ENCODE assay signal across 1 cellular context in the genomic region with DNA sequence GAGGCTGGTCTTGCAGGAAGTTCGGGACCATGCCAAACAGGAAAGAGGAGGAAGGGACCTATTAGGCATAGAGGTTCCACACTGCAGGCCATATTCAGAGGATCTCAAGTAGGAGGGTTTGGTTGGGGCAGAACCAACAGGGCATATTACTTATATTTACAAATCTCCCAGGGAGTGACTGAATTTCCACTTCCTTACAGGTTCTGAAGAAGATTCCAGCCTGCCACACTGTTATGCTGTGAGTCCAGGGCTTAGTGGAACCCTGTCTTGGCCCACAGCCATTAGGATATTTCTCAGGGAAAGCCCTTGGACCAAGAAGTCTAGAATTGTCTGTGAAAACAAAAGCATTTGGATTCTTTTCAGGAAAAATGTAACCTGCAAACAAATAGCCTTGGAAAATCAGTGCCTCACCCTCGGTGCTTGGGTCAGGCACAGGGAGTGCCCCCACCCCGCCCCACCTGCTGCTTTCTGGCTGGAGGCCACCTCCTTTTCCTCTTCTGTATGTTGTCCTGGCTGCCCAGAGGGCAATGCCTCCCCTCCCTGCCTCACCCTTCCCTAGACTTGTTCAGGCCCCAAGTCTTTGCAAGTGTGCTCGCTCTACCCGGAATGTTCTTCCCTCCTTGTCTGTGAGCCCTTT.
TF ChIP-seq lines count a peak whose summit lies in the region.

No MANE protein-coding gene starts in this region.

TF ChIP-seq in IMR-90, 13 proteins besides CTCF, POLR2A, EP300 and RAD21:
- TF ChIP-seq RFX5 (IDR thresholded peaks at IDR 0.05; ENCODE audit: low read depth, low read length) (no peak), FOS (IDR thresholded peaks at IDR 0.05; ENCODE audit: low read depth, low read length) (no peak), CHD1 (IDR thresholded peaks at IDR 0.05; ENCODE audit: low read depth, low read length) (no peak), SMC3 (IDR thresholded peaks at IDR 0.05; ENCODE audit: low read depth, low read length) (no peak), BHLHE40 (IDR thresholded peaks at IDR 0.05; ENCODE audit: low read depth, low read length) (no peak)
- TF ChIP-seq, protein P1, sequence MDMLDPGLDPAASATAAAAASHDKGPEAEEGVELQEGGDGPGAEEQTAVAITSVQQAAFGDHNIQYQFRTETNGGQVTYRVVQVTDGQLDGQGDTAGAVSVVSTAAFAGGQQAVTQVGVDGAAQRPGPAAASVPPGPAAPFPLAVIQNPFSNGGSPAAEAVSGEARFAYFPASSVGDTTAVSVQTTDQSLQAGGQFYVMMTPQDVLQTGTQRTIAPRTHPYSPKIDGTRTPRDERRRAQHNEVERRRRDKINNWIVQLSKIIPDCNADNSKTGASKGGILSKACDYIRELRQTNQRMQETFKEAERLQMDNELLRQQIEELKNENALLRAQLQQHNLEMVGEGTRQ (IDR thresholded peaks at IDR 0.05; ENCODE audit: low read depth, low read length): no peak
- TF ChIP-seq, protein P2, sequence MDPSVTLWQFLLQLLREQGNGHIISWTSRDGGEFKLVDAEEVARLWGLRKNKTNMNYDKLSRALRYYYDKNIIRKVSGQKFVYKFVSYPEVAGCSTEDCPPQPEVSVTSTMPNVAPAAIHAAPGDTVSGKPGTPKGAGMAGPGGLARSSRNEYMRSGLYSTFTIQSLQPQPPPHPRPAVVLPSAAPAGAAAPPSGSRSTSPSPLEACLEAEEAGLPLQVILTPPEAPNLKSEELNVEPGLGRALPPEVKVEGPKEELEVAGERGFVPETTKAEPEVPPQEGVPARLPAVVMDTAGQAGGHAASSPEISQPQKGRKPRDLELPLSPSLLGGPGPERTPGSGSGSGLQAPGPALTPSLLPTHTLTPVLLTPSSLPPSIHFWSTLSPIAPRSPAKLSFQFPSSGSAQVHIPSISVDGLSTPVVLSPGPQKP (IDR thresholded peaks at IDR 0.05; ENCODE audit: borderline replicate concordance, low read depth, low read length): no peak
TF ChIP-seq in IMR-90: peak in this region for 0.
